Comparison of ENCODE assay signal across 8 cellular contexts in the genomic region with DNA sequence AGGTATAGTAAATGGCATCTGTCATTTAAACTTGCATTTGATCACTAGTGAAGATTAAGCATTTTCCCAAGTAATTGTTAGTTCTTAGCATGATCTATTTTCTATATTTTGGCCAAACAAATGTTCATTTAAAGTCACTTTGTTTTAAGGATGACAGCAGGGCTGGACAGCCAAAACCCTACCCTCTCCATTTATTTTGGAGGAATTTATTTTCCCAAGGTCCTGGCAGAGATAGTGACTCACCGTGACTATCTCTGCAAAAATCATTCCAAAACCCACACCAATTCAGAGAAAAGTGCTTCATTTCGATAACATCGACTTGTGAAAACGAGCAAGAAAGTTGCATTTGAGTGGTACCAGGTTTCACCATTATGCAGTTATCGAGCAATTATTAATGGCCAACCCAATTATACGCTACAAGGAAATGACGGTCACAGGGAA. TPM values are rescaled to one million over a fixed set of nuclear protein-coding genes. Genes with fewer than 3 reads are reported as not detected.
A peak's percentile ranks its signal among the peaks of the same experiment; 100 is the strongest.
DNase-seq lines count a peak whose midpoint lies in the region; ATAC-seq and TF ChIP-seq lines count a peak whose summit lies in the region.

No MANE protein-coding gene starts in this region.

- ATAC-seq in GM21576 (IDR thresholded peaks at IDR 0.05; ENCODE audit: unreplicated experiment), result peak; percentile 17
- ATAC-seq in right cardiac atrium, result peak in 1 of 2 donors; percentile 1
- peak; percentile 38 to 39 for ATAC-seq in stimulated activated naive B cell treated with anti-CD40 and anti-IgM and Interleukin-4, amounts not matched to agents 10 μg/mL and 1 μg/mL and 100 μg/mL, for 72 hours (replicated peaks)
- ATAC-seq in GM21390 (IDR thresholded peaks at IDR 0.05; ENCODE audit: unreplicated experiment), result no peak
- ATAC-seq in HG02623 (IDR thresholded peaks at IDR 0.05; ENCODE audit: unreplicated experiment), result no peak

- peak overlapping the region; percentile 97 for H3K27ac Mint-ChIP-seq in stimulated activated naive B cell treated with anti-CD40 and anti-IgM and Interleukin-4, amounts not matched to agents 10 μg/mL and 1 μg/mL and 100 μg/mL, for 72 hours

- H3K9me3 Mint-ChIP-seq in stimulated activated naive B cell treated with anti-CD40 and anti-IgM and Interleukin-4, amounts not matched to agents 10 μg/mL and 1 μg/mL and 100 μg/mL, for 72 hours, result no peaks in the 10 kb centered on the region

- no peaks in the 10 kb centered on the region for H3K36me3 ChIP-seq in ACC112 (ENCODE audit: insufficient read depth, low read length)

- H3K4me1 Mint-ChIP-seq in stimulated activated naive B cell treated with anti-CD40 and anti-IgM and Interleukin-4, amounts not matched to agents 10 μg/mL and 1 μg/mL and 100 μg/mL, for 72 hours, result peaks cover 26 to 39% of the 10 kb centered on the region in 2 donors

- no peak for DNase-seq in right cardiac atrium
- DNase-seq in stimulated activated naive B cell treated with anti-CD40 and anti-IgM and Interleukin-4, amounts not matched to agents 10 μg/mL and 1 μg/mL and 100 μg/mL, for 72 hours, result no peak
- DNase-seq in G401 (ENCODE audit: low spot score), result no peak

- peaks cover 6% of the 10 kb centered on the region for H3K4me1 ChIP-seq in ACC112 (ENCODE audit: control insufficient read depth, insufficient read depth, low read length, unreplicated experiment)
- H3K4me1 ChIP-seq in right cardiac atrium (ENCODE audit: control insufficient read depth, insufficient read depth, low read length), result no peaks in the 10 kb centered on the region

- in situ Hi-C loops in G401 (cut with HindIII; ENCODE audit: low sequenced_read_pairs), result no loop called here

- peak overlapping the region; percentile 90 for H2AFZ ChIP-seq in ACC112 (ENCODE audit: low read length, unreplicated experiment)

- no peaks in the 10 kb centered on the region for H3K9me3 ChIP-seq in right cardiac atrium (ENCODE audit: control insufficient read depth, low read length)

- peaks cover 0 to 2% of the 10 kb centered on the region in 2 donors for H3K36me3 Mint-ChIP-seq in stimulated activated naive B cell treated with anti-CD40 and anti-IgM and Interleukin-4, amounts not matched to agents 10 μg/mL and 1 μg/mL and 100 μg/mL, for 72 hours

- no peak for TF ChIP-seq CTCF in WI38 (IDR thresholded peaks at IDR 0.05; ENCODE audit: low read depth, low read length)

- peak overlapping the region; percentile 85 for H3K4me3 ChIP-seq in ACC112 (ENCODE audit: low read depth, low read length)
- peak overlapping the region; percentile 77 for H3K4me3 ChIP-seq in WI38 (ENCODE audit: low read depth, low read length)
- H3K4me3 ChIP-seq in right cardiac atrium (ENCODE audit: low read length), result peak overlapping the region; percentile 87

- under 1% methylated on average over 7 of the region's 7 CpGs for WGBS in right cardiac atrium

- H3K79me2 ChIP-seq in ACC112 (ENCODE audit: control insufficient read depth, insufficient read depth, low read length, unreplicated experiment), result peaks cover 14% of the 10 kb centered on the region

- intact Hi-C loops in right cardiac atrium (cut with DNase I), result no loop called here

- H3K27me3 ChIP-seq in ACC112 (ENCODE audit: insufficient read depth, low read length) (no peaks in the 10 kb centered on the region), right cardiac atrium (ENCODE audit: control insufficient read depth, insufficient read depth) (no peaks in the 10 kb centered on the region)

- no peaks in the 10 kb centered on the region for H3K27me3 Mint-ChIP-seq in stimulated activated naive B cell treated with anti-CD40 and anti-IgM and Interleukin-4, amounts not matched to agents 10 μg/mL and 1 μg/mL and 100 μg/mL, for 72 hours

- H3K4me3 Mint-ChIP-seq in stimulated activated naive B cell treated with anti-CD40 and anti-IgM and Interleukin-4, amounts not matched to agents 10 μg/mL and 1 μg/mL and 100 μg/mL, for 72 hours, result peak overlapping the region; percentile 93

- H3K27ac ChIP-seq in ACC112 (ENCODE audit: low read depth, low read length) (peak overlapping the region; percentile 60), right cardiac atrium (ENCODE audit: low read length) (peak overlapping the region; percentile 100)

RNA-seq across cellular contexts. Expression of a gene that starts 0.7 kb away (rescaled TPM):
- total RNA-seq in right cardiac atrium, result 100 to 1,000 TPM in 3 of 4 donors, 10 to 100 TPM in 1; 92.3 to 194 (median 175) TPM
- 94.4 TPM for polyA plus RNA-seq in right cardiac atrium
- 5.4 and 5.7 TPM in 2 replicates for total RNA-seq in G401 (2014; rRNA removed; shearing (Covaris generic))

Comparison
In these comparisons a context has a peak if more than half of its experiments do, and no peak if none do; other contexts are left out.
1. ATAC-seq: peak in GM21576 (single experiment) and stimulated activated naive B cell treated with anti-CD40 and anti-IgM and Interleukin-4, amounts not matched to agents 10 μg/mL and 1 μg/mL and 100 μg/mL, for 72 hours (2 of 2); none in GM21390 (single experiment) and HG02623 (single experiment).
2. RNA of a gene that starts 0.7 kb away (total RNA-seq): 92.3 to 194 TPM in right cardiac atrium; 5.4 to 5.7 TPM in G401; every median in the first group is over 10 times any median in the second.
3. Peak in every context shown above with its lines, with median percentiles within 50 percentile points of each other: H3K4me3 ChIP-seq.